Comparison of ENCODE assay signal across 15 cellular contexts in the genomic region with DNA sequence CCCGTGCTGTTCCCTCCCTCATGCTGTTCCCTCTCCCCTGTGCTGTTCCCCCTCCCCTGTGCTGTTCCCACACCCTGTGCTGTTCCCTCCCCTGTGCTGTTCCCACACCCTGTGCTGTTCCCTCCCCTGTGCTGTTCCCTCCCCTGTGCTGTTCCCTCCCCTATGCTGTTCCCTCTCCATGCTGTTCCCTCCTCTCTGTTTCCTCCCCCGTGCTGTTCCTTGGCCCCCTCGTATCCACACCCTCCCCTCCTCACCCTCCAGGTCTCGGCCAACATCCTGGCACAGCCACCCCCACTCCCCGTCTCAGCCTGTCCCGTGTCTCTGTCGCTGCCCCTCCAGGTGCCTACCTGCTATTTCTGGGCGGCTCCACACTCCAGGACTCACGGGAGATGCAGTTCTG. TPM values are rescaled to one million over a fixed set of nuclear protein-coding genes. Genes with fewer than 3 reads are reported as not detected.
DNase-seq lines count a peak whose midpoint lies in the region; ATAC-seq, FAIRE-seq and TF ChIP-seq lines count a peak whose summit lies in the region.
"Had no signal": no experiment of that assay in that cellular context is flagged by ENCODE, and none has a peak within 500 bp of the region (broad histone marks: within the 10 kb centered on the region; RNA-seq: fewer than 3 reads in every experiment).

No MANE protein-coding gene starts in this region.

- H4K91ac ChIP-seq in neuronal stem cell (ENCODE audit: low read depth, low read length, poor library complexity) = no peak overlapping the region

- peak overlapping the region; percentile 89 for H2AK5ac ChIP-seq in neuronal stem cell (ENCODE audit: low read depth, low read length)

- H4K20me1 ChIP-seq in K562 (replicated peaks; ENCODE audit: control insufficient read depth, insufficient read depth, low read length) = peaks cover 12% of the 10 kb centered on the region
- H4K20me1 ChIP-seq in GM23338 (replicated peaks; ENCODE audit: insufficient read depth) = no peaks in the 10 kb centered on the region

- no peak overlapping the region for H4K8ac ChIP-seq in neuronal stem cell (ENCODE audit: low read depth, low read length)

- H3K4me2 ChIP-seq in K562 (ENCODE audit: insufficient read depth, low read length) (no peak overlapping the region), neuronal stem cell (ENCODE audit: insufficient read depth, low read length, poor library complexity, severe bottlenecking) (peak overlapping the region; percentile 11), GM23338 (no peak overlapping the region)
- H3K4me2 ChIP-seq: A549 had no signal

- no peak for TF ChIP-seq EP300 in K562 (IDR thresholded peaks at IDR 0.05; ENCODE audit: low read length)
- no peak for TF ChIP-seq EP300 in esophagus muscularis mucosa (IDR thresholded peaks at IDR 0.05)

- BruUV-seq in Caco-2 (replicated peaks; lab: Mats Ljungman, UMichigan) = no TSS peak
- no TSS peak for BruUV-seq in K562 (replicated peaks; lab: Mats Ljungman, UMichigan)

- H3K9ac ChIP-seq in K562 (ENCODE audit: insufficient read depth in 1 of 2, low read depth in 2 of 2, low read length in 2 of 2) (peak overlapping the region in 1 of 2 experiments; percentile 73; a peak in 2 of 4 replicates), neuronal stem cell (ENCODE audit: low read depth, low read length, poor library complexity) (peak overlapping the region; percentile 53)

- DNase-seq in CD8-positive, alpha-beta T cell = no peak
- DNase-seq in Caco-2 (no peak), K562 (ENCODE audit: extremely low read depth in 1 of 4, low spot score in 3 of 4) (no peak), neuronal stem cell (ENCODE audit: low spot score) (no peak), esophagus muscularis mucosa (ENCODE audit: extremely low spot score) (no peak), NCI-H2107 (lab: John Stamatoyannopoulos, UW) (no peak), GM23338 (ENCODE audit: low spot score) (no peak)
- DNase-seq: CD8-positive, alpha-beta memory T cell; DMS53; GF-D8; H7 had no signal

- H3K4me3 ChIP-seq in CD8-positive, alpha-beta T cell (ENCODE audit: low read depth, low read length) = no peak overlapping the region
- no peak overlapping the region for H3K4me3 ChIP-seq in Caco-2 (ENCODE audit: low read depth, low read length)
- H3K4me3 ChIP-seq in K562 = no peak overlapping the region
- H3K4me3 ChIP-seq in neuronal stem cell (ENCODE audit: low read length in 2 of 2) = peak overlapping the region in 1 of 2 donors; percentile 0
- no peak overlapping the region for H3K4me3 ChIP-seq in esophagus muscularis mucosa
- H3K4me3 ChIP-seq in GM23338 = no peak overlapping the region
- H3K4me3 ChIP-seq: A549 had no signal

- H3K4me1 ChIP-seq in CD8-positive, alpha-beta T cell (ENCODE audit: insufficient read depth, low read length) = no peaks in the 10 kb centered on the region
- peaks cover 14% of the 10 kb centered on the region for H3K4me1 ChIP-seq in Caco-2
- peaks cover 28 to 53% of the 10 kb centered on the region in 2 experiments for H3K4me1 ChIP-seq in K562 (replicated peaks in 1 of 2; ENCODE audit: control insufficient read depth in 2 of 2, insufficient read depth in 2 of 2, low read length in 2 of 2)
- H3K4me1 ChIP-seq in neuronal stem cell (ENCODE audit: control insufficient read depth in 2 of 2, insufficient read depth in 1 of 2, low read depth in 1 of 2, low read length in 2 of 2) = peaks cover 5 to 14% of the 10 kb centered on the region in 2 donors
- peaks cover 15 to 36% (median 22%) of the 10 kb centered on the region in 4 donors for H3K4me1 ChIP-seq in esophagus muscularis mucosa
- peaks cover 7% of the 10 kb centered on the region; the same call in 1 of the 2 replicates for H3K4me1 ChIP-seq in GM23338 (ENCODE audit: insufficient read depth)
- H3K4me1 ChIP-seq: A549 had no signal

- no peak overlapping the region for H2BK12ac ChIP-seq in neuronal stem cell (ENCODE audit: low read length)

- no peaks in the 10 kb centered on the region for H3K27me3 ChIP-seq in CD8-positive, alpha-beta T cell (ENCODE audit: insufficient read depth, low read length)
- no peaks in the 10 kb centered on the region for H3K27me3 ChIP-seq in Caco-2 (replicated peaks; ENCODE audit: control insufficient read depth, insufficient read depth, low read length)
- no peaks in the 10 kb centered on the region for H3K27me3 ChIP-seq in K562 (ENCODE audit: control insufficient read depth in 2 of 2, insufficient read depth in 2 of 2, low read length in 2 of 2)
- H3K27me3 ChIP-seq in neuronal stem cell (ENCODE audit: control insufficient read depth in 3 of 3, insufficient read depth in 3 of 3, low read depth in 1 of 3, low read length in 3 of 3) = no peaks in the 10 kb centered on the region
- peaks cover 0 to 96% (median 17%) of the 10 kb centered on the region in 4 donors for H3K27me3 ChIP-seq in esophagus muscularis mucosa
- no peaks in the 10 kb centered on the region for H3K27me3 ChIP-seq in GM23338 (ENCODE audit: insufficient read depth)

- in situ Hi-C loops in K562 (cut with MboI) = loop anchor here (10.0 kb wide), 1 partner anchor 77 kb away; no protein-coding TSS in a partner anchor

- 86% methylated on average over 4 of the region's 9 CpGs for WGBS in K562 (ENCODE audit: insufficient coverage, low coverage, missing lambda C conversion rate)
- no CpG with 5 or more reads among the region's 9 CpGs for WGBS in neuronal stem cell (ENCODE audit: extremely low coverage in 2 of 2, insufficient read length in 2 of 2, insufficient replicate concordance in 1 of 2), 2 donors
- 65% methylated on average over 9 of the region's 9 CpGs for WGBS in esophagus muscularis mucosa

- H3K14ac ChIP-seq in neuronal stem cell (ENCODE audit: low read length) = peak overlapping the region; percentile 17

- H3K4me1 Mint-ChIP-seq in CD8-positive, alpha-beta T cell (ENCODE audit: low read depth) = peaks cover 6% of the 10 kb centered on the region
- H3K4me1 Mint-ChIP-seq in Caco-2 (ENCODE audit: low read depth, unreplicated experiment) = no peaks in the 10 kb centered on the region
- H3K4me1 Mint-ChIP-seq in GM23338 = peaks cover 6% of the 10 kb centered on the region; the same call in 2 of the 3 replicates
- H3K4me1 Mint-ChIP-seq: CD14-positive monocyte had no signal

- TF ChIP-seq RAD21 in K562 (CRISPR knock-in tag; conservative IDR thresholded peaks at IDR 0.05 in 1 of 2, IDR thresholded peaks at IDR 0.05 in 1 of 2) = no peak

- POLR2A ChIA-PET in CD8-positive, alpha-beta T cell (lab: Charles Lee) = no interaction called here
- POLR2A ChIA-PET in Caco-2 (lab: Charles Lee) (no interaction called here), K562 (lab: Yijun Ruan, JAX) (interaction anchor here (0.6 kb wide), 1 partner anchor 24 kb away, joined by 3 read pairs; no protein-coding TSS in a partner anchor)

- H3K36me3 Mint-ChIP-seq in CD8-positive, alpha-beta T cell = no peaks in the 10 kb centered on the region
- H3K36me3 Mint-ChIP-seq in Caco-2 (ENCODE audit: insufficient read depth, unreplicated experiment) (peaks cover 32% of the 10 kb centered on the region), GM23338 (ENCODE audit: low read depth) (peaks cover 15% of the 10 kb centered on the region)
- H3K36me3 Mint-ChIP-seq: CD14-positive monocyte had no signal

- no peak overlapping the region for H3K4ac ChIP-seq in neuronal stem cell (ENCODE audit: low read length)

- H3K27ac Mint-ChIP-seq in CD8-positive, alpha-beta T cell = peak overlapping the region; percentile 69
- H3K27ac Mint-ChIP-seq in Caco-2 (ENCODE audit: unreplicated experiment) = peak overlapping the region; percentile 42
- H3K27ac Mint-ChIP-seq in GM23338 = no peak overlapping the region
- H3K27ac Mint-ChIP-seq: CD14-positive monocyte, IgD-negative memory B cell had no signal

- H3K79me2 ChIP-seq in K562 (ENCODE audit: control insufficient read depth, insufficient read depth, low read length) (peaks cover 5% of the 10 kb centered on the region; the same call in 1 of the 3 replicates), GM23338 (replicated peaks; ENCODE audit: insufficient read depth) (no peaks in the 10 kb centered on the region)

- intact Hi-C loops in CD8-positive, alpha-beta T cell (cut with DNase I, micrococcal nuclease) = no loop called here
- intact Hi-C loops in Caco-2 (cut with micrococcal nuclease; ENCODE audit: unreplicated experiment) (no loop called here), K562 (cut with micrococcal nuclease) (no loop called here), esophagus muscularis mucosa (cut with DNase I) (no loop called here)

- H3K27ac ChIP-seq in CD8-positive, alpha-beta T cell (ENCODE audit: low read depth, low read length) = no peak overlapping the region
- H3K27ac ChIP-seq in K562 (ENCODE audit: extremely low read depth, low read depth, low read length) = no peak overlapping the region
- H3K27ac ChIP-seq in neuronal stem cell (replicated peaks; ENCODE audit: low read length) = no peak overlapping the region
- no peak overlapping the region for H3K27ac ChIP-seq in esophagus muscularis mucosa (replicated peaks in 1 of 4)
- no peak overlapping the region for H3K27ac ChIP-seq in GM23338 (ENCODE audit: low read depth)
- H3K27ac ChIP-seq: A549 had no signal

- no peaks in the 10 kb centered on the region for H3K36me3 ChIP-seq in CD8-positive, alpha-beta T cell (ENCODE audit: insufficient read depth, low read length)
- no peaks in the 10 kb centered on the region for H3K36me3 ChIP-seq in Caco-2 (ENCODE audit: control insufficient read depth, insufficient read depth, low read length)
- H3K36me3 ChIP-seq in K562 (ENCODE audit: control insufficient read depth, insufficient read depth, low read length) = peaks cover 24% of the 10 kb centered on the region; the same call in 2 of the 3 replicates
- no peaks in the 10 kb centered on the region for H3K36me3 ChIP-seq in neuronal stem cell (replicated peaks in 1 of 2; ENCODE audit: control insufficient read depth in 2 of 2, insufficient read depth in 2 of 2, low read length in 2 of 2)
- no peaks in the 10 kb centered on the region for H3K36me3 ChIP-seq in esophagus muscularis mucosa
- no peaks in the 10 kb centered on the region for H3K36me3 ChIP-seq in GM23338 (ENCODE audit: insufficient read depth)

- no peaks in the 10 kb centered on the region for H3K9me3 Mint-ChIP-seq in CD8-positive, alpha-beta T cell
- H3K9me3 Mint-ChIP-seq in Caco-2 (ENCODE audit: unreplicated experiment) (peaks cover 40% of the 10 kb centered on the region), GM23338 (peaks cover 7% of the 10 kb centered on the region; the same call in 2 of the 3 replicates)
- H3K9me3 Mint-ChIP-seq: IgD-negative memory B cell had no signal

- no peak for FAIRE-seq in K562 (lab: Jason Lieb, UNC)
- FAIRE-seq: A549 had no signal

- TF ChIP-seq POLR2A in K562 (conservative IDR thresholded peaks at IDR 0.05) (no peak), esophagus muscularis mucosa (IDR thresholded peaks at IDR 0.05; ENCODE audit: low read depth) (no peak)

- ATAC-seq in CD8-positive, alpha-beta T cell = no peak
- ATAC-seq in K562 (no peak), GM18870 (IDR thresholded peaks at IDR 0.05; ENCODE audit: unreplicated experiment) (no peak), GM23338 (no peak)

- peaks cover 2% of the 10 kb centered on the region for H3K79me1 ChIP-seq in neuronal stem cell (ENCODE audit: low read depth, low read length)

- no peak overlapping the region for H3K4me3 Mint-ChIP-seq in CD8-positive, alpha-beta T cell
- H3K4me3 Mint-ChIP-seq in Caco-2 (ENCODE audit: unreplicated experiment) (no peak overlapping the region), GM23338 (no peak overlapping the region)
- H3K4me3 Mint-ChIP-seq: IgD-negative memory B cell had no signal

- CTCF ChIA-PET in CD8-positive, alpha-beta T cell (lab: Charles Lee) = no interaction called here
- CTCF ChIA-PET in Caco-2 (lab: Charles Lee) (interaction anchor here (1.1 kb wide), 1 partner anchor 13 kb away, joined by 3 read pairs; no protein-coding TSS in a partner anchor), K562 (lab: Yijun Ruan, JAX; ENCODE audit: low intra/inter-chr PET ratio) (no interaction called here)

- peaks cover 3% of the 10 kb centered on the region for H3K9me1 ChIP-seq in K562 (ENCODE audit: control insufficient read depth, insufficient read depth, low read length)

- H3K27me3 Mint-ChIP-seq in CD8-positive, alpha-beta T cell (ENCODE audit: low read depth) = no peaks in the 10 kb centered on the region
- H3K27me3 Mint-ChIP-seq in Caco-2 (ENCODE audit: insufficient read depth, unreplicated experiment) (no peaks in the 10 kb centered on the region), GM23338 (ENCODE audit: insufficient read depth, low read depth, poor library complexity) (peaks cover 27% of the 10 kb centered on the region)
- H3K27me3 Mint-ChIP-seq: CD8-positive, alpha-beta memory T cell; IgD-negative memory B cell had no signal

- H3K9me3 ChIP-seq in CD8-positive, alpha-beta T cell (ENCODE audit: low read length) = no peaks in the 10 kb centered on the region
- H3K9me3 ChIP-seq in Caco-2 (no peaks in the 10 kb centered on the region), K562 (replicated peaks; ENCODE audit: control insufficient read depth, insufficient read depth, low read depth, low read length) (no peaks in the 10 kb centered on the region), neuronal stem cell (replicated peaks in 1 of 2; ENCODE audit: control insufficient read depth in 2 of 2, insufficient read depth in 1 of 2, low read depth in 1 of 2, low read length in 2 of 2) (no peaks in the 10 kb centered on the region), esophagus muscularis mucosa (no peaks in the 10 kb centered on the region)
- H3K9me3 ChIP-seq: A549 had no signal

- H2BK5ac ChIP-seq in neuronal stem cell (ENCODE audit: low read length) = no peak overlapping the region

- H2AFZ ChIP-seq in K562 (ENCODE audit: low read depth, low read length) (no peak overlapping the region), neuronal stem cell (ENCODE audit: low read length) (no peak overlapping the region), GM23338 (no peak overlapping the region)

- H3F3A ChIP-seq in GM23338 (replicated peaks; ENCODE audit: low read depth) = no peaks in the 10 kb centered on the region

- H2BK120ac ChIP-seq in neuronal stem cell (ENCODE audit: low read depth, low read length) = no peak overlapping the region

- no peak for TF ChIP-seq CTCF in CD8-positive, alpha-beta T cell (IDR thresholded peaks at IDR 0.05)
- TF ChIP-seq CTCF in Caco-2 (IDR thresholded peaks at IDR 0.05; ENCODE audit: insufficient read depth in 1 of 2, low read depth in 1 of 2, low read length in 1 of 2, severe bottlenecking in 1 of 2, unreplicated experiment in 1 of 2) = no peak
- TF ChIP-seq CTCF in K562 (IDR thresholded peaks at IDR 0.05 in 2 of 3, conservative IDR thresholded peaks at IDR 0.05 in 1 of 3; ENCODE audit: insufficient read depth in 2 of 3, low read depth in 1 of 3, low read length in 3 of 3) = no peak
- no peak for TF ChIP-seq CTCF in esophagus muscularis mucosa (IDR thresholded peaks at IDR 0.05)
- TF ChIP-seq CTCF in GM23338 (conservative IDR thresholded peaks at IDR 0.05; ENCODE audit: low read depth in 2 of 2) = no peak

- H3K23ac ChIP-seq in neuronal stem cell (ENCODE audit: low read depth, low read length, poor library complexity) = peak overlapping the region; percentile 97

- H3K9me2 ChIP-seq in GM23338 (ENCODE audit: insufficient read depth) = no peaks in the 10 kb centered on the region

- H2BK15ac ChIP-seq in neuronal stem cell (ENCODE audit: low read length) = no peak overlapping the region

- peak overlapping the region; percentile 2 for H3K18ac ChIP-seq in neuronal stem cell (ENCODE audit: low read length)

RNA-seq across cellular contexts. Expression of gene ZC3H18, which starts 48.5 kb away (rescaled TPM):
- 100 to 1,000 TPM; 140 to 149 TPM for total RNA-seq in CD8-positive, alpha-beta T cell
- total RNA-seq in Caco-2 (2022) (82.0 and 91.9 TPM in 2 replicates), K562 (2014; rRNA removed) (26.9 and 35.1 TPM in 2 replicates), K562 (2014; rRNA removed; fragmentation: Illumina TruSeq; extraction: Trizol) (16.0 and 16.3 TPM in 2 replicates), K562 (2015; rRNA removed; fragmentation: Illumina TruSeq; extraction: Trizol) (31.1 and 33.9 TPM in 2 replicates), K562 (2021) (81.3 and 88.7 TPM in 2 replicates), esophagus muscularis mucosa (10 to 100 TPM; 15.9 to 29.1 (median 26.6) TPM)
- total RNA-seq in K562 (2011; cell fraction: chromatin; rRNA removed; ENCODE audit: low replicate concordance) = 74.4 and 112 TPM in 2 replicates
- 51.3 and 61.4 TPM in 2 replicates for total RNA-seq in K562 (2011; cell fraction: nucleolus; rRNA removed)
- 61.1 and 63.4 TPM in 2 replicates for total RNA-seq in K562 (2011; cell fraction: nucleoplasm; rRNA removed)
- polyA plus RNA-seq in K562 (2011; rRNA removed) (12.5 and 15.8 TPM in 2 replicates), K562 (2014; fragmentation: Illumina TruSeq; extraction: Trizol) (60.7 and 65.3 TPM in 2 replicates), K562 (2014; fragmentation: Nextera tagmentation; extraction: Ambion mirVana) (1 to 10 TPM; 1.7 to 2.0 TPM), K562 (2014; rRNA removed) (37.1 and 49.2 TPM in 2 replicates), GM23338 (2016; fragmentation: Nextera tagmentation; extraction: Ambion mirVana) (40.1 and 40.7 TPM in 2 replicates)
- polyA plus RNA-seq in K562 (2011; cell fraction: cytosol; rRNA removed) = 10.1 and 15.8 TPM in 2 replicates
- 43.3 and 65.6 TPM in 2 replicates for polyA plus RNA-seq in K562 (2011; cell fraction: nucleus; rRNA removed)
- polyA plus RNA-seq in K562 (2012) = 57.6 and 59.2 TPM in 2 replicates
- 7.9 and 9.1 TPM in 2 replicates for polyA minus RNA-seq in K562 (2011; rRNA and poly(A)+ RNA removed)
- 23.7 and 30.6 TPM in 2 replicates for polyA minus RNA-seq in K562 (2011; cell fraction: cytosol; rRNA and poly(A)+ RNA removed)
- 17.5 and 19.1 TPM in 2 replicates for polyA minus RNA-seq in K562 (2011; cell fraction: nucleus; rRNA and poly(A)+ RNA removed)
- polyA plus RNA-seq in neuronal stem cell (2013, experiment 1 of 2) = 48.7 TPM
- polyA plus RNA-seq in neuronal stem cell (2013, experiment 2 of 2) = 49.9 TPM
- total RNA-seq in GM23338 (2014; rRNA removed; shearing (Covaris generic)) = 25.2 and 30.0 TPM in 2 replicates
